9 cellular contexts compared by ENCODE assay signal in genomic region chr14:55053500-55053899, GRCh38. TPM values are rescaled to one million over a fixed set of nuclear protein-coding genes. Genes with fewer than 3 reads are reported as not detected.
DNase-seq lines count a peak whose midpoint lies in the region; ATAC-seq and TF ChIP-seq lines count a peak whose summit lies in the region.
"Had no signal": no experiment of that assay in that cellular context is flagged by ENCODE, and none has a peak within 500 bp of the region (broad histone marks: within the 10 kb centered on the region; RNA-seq: fewer than 3 reads in every experiment).

No MANE protein-coding gene starts in this region.

- no peaks in the 10 kb centered on the region for H3K9me3 ChIP-seq in iPS-15b (ENCODE audit: control insufficient read depth, insufficient read depth, low read length)
- no peaks in the 10 kb centered on the region for H3K9me3 ChIP-seq in lower lobe of right lung
- no peaks in the 10 kb centered on the region for H3K9me3 ChIP-seq in right atrium auricular region

- POLR2A ChIA-PET in activated CD8-positive, alpha-beta T cell treated with anti-CD3 and anti-CD28 coated beads for 36 hours (lab: Charles Lee) = interaction anchor here (0.8 to 3.4 kb wide), 6 partner anchors 8 to 151 kb away, joined by 3 to 61 read pairs (median 4); partner anchors contain the start of genes SOCS4 and WDHD1

- H3K4me3 ChIP-seq in iPS-15b (ENCODE audit: low read depth, low read length) (peak overlapping the region; percentile 99), lower lobe of right lung (no peak overlapping the region), right atrium auricular region (no peak overlapping the region)

- no peak overlapping the region for H3K27ac ChIP-seq in lower lobe of right lung
- no peak overlapping the region for H3K27ac ChIP-seq in right atrium auricular region

- CTCF ChIA-PET in activated CD8-positive, alpha-beta T cell treated with anti-CD3 and anti-CD28 coated beads for 36 hours (lab: Charles Lee) = interaction anchor here (0.8 to 1.4 kb wide), 3 partner anchors 13 to 393 kb away, joined by 3 to 5 read pairs (median 4); no protein-coding TSS in a partner anchor

- H3K4me3 Mint-ChIP-seq in activated T-cell treated with anti-CD3 and anti-CD28 coated beads, Interleukin-2, amount 50 U/mL, for 72 hours = peak overlapping the region; percentile 84 to 97
- peak overlapping the region; percentile 85 for H3K4me3 Mint-ChIP-seq in activated CD8-positive, alpha-beta T cell treated with anti-CD3 and anti-CD28 coated beads for 36 hours
- H3K4me3 Mint-ChIP-seq in stimulated activated naive CD8-positive, alpha-beta T cell treated with anti-CD3 and anti-CD28 coated beads, Interleukin-15, amount 100 ng/mL, for 72 hours = peak overlapping the region; percentile 67 to 96

- TF ChIP-seq CTCF in activated CD8-positive, alpha-beta T cell treated with anti-CD3 and anti-CD28 coated beads for 36 hours (IDR thresholded peaks at IDR 0.05) = no peak
- TF ChIP-seq CTCF in lower lobe of right lung (IDR thresholded peaks at IDR 0.05) (no peak), right atrium auricular region (IDR thresholded peaks at IDR 0.05) (no peak)

- intact Hi-C loops in activated CD8-positive, alpha-beta T cell treated with anti-CD3 and anti-CD28 coated beads for 36 hours (cut with micrococcal nuclease) = no loop called here
- intact Hi-C loops in lower lobe of right lung (cut with DNase I) = no loop called here

- H3K9ac ChIP-seq in iPS-15b (ENCODE audit: low read depth, low read length) = no peak overlapping the region

- no peak for ATAC-seq in activated T-cell treated with anti-CD3 and anti-CD28 coated beads, Interleukin-2, amount 50 U/mL, for 72 hours (replicated peaks in 1 of 2)
- no peak for ATAC-seq in activated CD8-positive, alpha-beta T cell treated with anti-CD3 and anti-CD28 coated beads for 36 hours
- no peak for ATAC-seq in stimulated activated naive CD8-positive, alpha-beta T cell treated with anti-CD3 and anti-CD28 coated beads, Interleukin-15, amount 100 ng/mL, for 72 hours
- ATAC-seq in GM18867 (IDR thresholded peaks at IDR 0.05; ENCODE audit: unreplicated experiment) (no peak), lower lobe of right lung (no peak)

- H3K27me3 ChIP-seq in iPS-15b (ENCODE audit: control insufficient read depth, insufficient read depth, low read length) (no peaks in the 10 kb centered on the region), lower lobe of right lung (ENCODE audit: low read depth) (no peaks in the 10 kb centered on the region), right atrium auricular region (no peaks in the 10 kb centered on the region)

- DNase-seq in activated T-cell treated with anti-CD3 and anti-CD28 coated beads, Interleukin-2, amount 50 U/mL, for 72 hours = no peak
- DNase-seq in activated T-cell treated with anti-CD3 and anti-CD28 coated beads, Interleukin-2, amount 50 U/mL, for 1 hour = no peak
- no peak for DNase-seq in activated CD8-positive, alpha-beta T cell treated with anti-CD3 and anti-CD28 coated beads for 36 hours
- DNase-seq in stimulated activated naive CD8-positive, alpha-beta T cell treated with anti-CD3 and anti-CD28 coated beads, Interleukin-15, amount 100 ng/mL, for 72 hours = no peak
- DNase-seq in lower lobe of right lung (no peak), right atrium auricular region (ENCODE audit: low spot score) (no peak)
- DNase-seq: C1 segment of cervical spinal cord had no signal

- no peaks in the 10 kb centered on the region for H3K27me3 Mint-ChIP-seq in activated T-cell treated with anti-CD3 and anti-CD28 coated beads, Interleukin-2, amount 50 U/mL, for 72 hours (ENCODE audit: low read depth)
- no peaks in the 10 kb centered on the region for H3K27me3 Mint-ChIP-seq in activated CD8-positive, alpha-beta T cell treated with anti-CD3 and anti-CD28 coated beads for 36 hours
- H3K27me3 Mint-ChIP-seq in stimulated activated naive CD8-positive, alpha-beta T cell treated with anti-CD3 and anti-CD28 coated beads, Interleukin-15, amount 100 ng/mL, for 72 hours = no peaks in the 10 kb centered on the region

- H3K9me3 Mint-ChIP-seq in activated T-cell treated with anti-CD3 and anti-CD28 coated beads, Interleukin-2, amount 50 U/mL, for 72 hours = no peaks in the 10 kb centered on the region
- H3K9me3 Mint-ChIP-seq in activated CD8-positive, alpha-beta T cell treated with anti-CD3 and anti-CD28 coated beads for 36 hours = no peaks in the 10 kb centered on the region
- no peaks in the 10 kb centered on the region for H3K9me3 Mint-ChIP-seq in stimulated activated naive CD8-positive, alpha-beta T cell treated with anti-CD3 and anti-CD28 coated beads, Interleukin-15, amount 100 ng/mL, for 72 hours

- H3K4me1 Mint-ChIP-seq in activated T-cell treated with anti-CD3 and anti-CD28 coated beads, Interleukin-2, amount 50 U/mL, for 72 hours (ENCODE audit: low read depth) = peaks cover 41% of the 10 kb centered on the region
- peaks cover 41% of the 10 kb centered on the region for H3K4me1 Mint-ChIP-seq in activated CD8-positive, alpha-beta T cell treated with anti-CD3 and anti-CD28 coated beads for 36 hours (ENCODE audit: low read depth)
- peaks cover 42% of the 10 kb centered on the region for H3K4me1 Mint-ChIP-seq in stimulated activated naive CD8-positive, alpha-beta T cell treated with anti-CD3 and anti-CD28 coated beads, Interleukin-15, amount 100 ng/mL, for 72 hours

- peaks cover 3% of the 10 kb centered on the region for H3K36me3 ChIP-seq in iPS-15b (ENCODE audit: control insufficient read depth, insufficient read depth, low read length)
- H3K36me3 ChIP-seq in lower lobe of right lung = peaks cover 16% of the 10 kb centered on the region
- H3K36me3 ChIP-seq in right atrium auricular region = peaks cover 3% of the 10 kb centered on the region

- peak overlapping the region; percentile 66 for H3K27ac Mint-ChIP-seq in activated T-cell treated with anti-CD3 and anti-CD28 coated beads, Interleukin-2, amount 50 U/mL, for 72 hours
- peak overlapping the region; percentile 30 for H3K27ac Mint-ChIP-seq in activated CD8-positive, alpha-beta T cell treated with anti-CD3 and anti-CD28 coated beads for 36 hours
- peak overlapping the region in 1 of 2 donors; percentile 77 for H3K27ac Mint-ChIP-seq in stimulated activated naive CD8-positive, alpha-beta T cell treated with anti-CD3 and anti-CD28 coated beads, Interleukin-15, amount 100 ng/mL, for 72 hours

- H3K36me3 Mint-ChIP-seq in activated T-cell treated with anti-CD3 and anti-CD28 coated beads, Interleukin-2, amount 50 U/mL, for 72 hours (ENCODE audit: insufficient read depth in 2 of 2) = peaks cover 4 to 13% of the 10 kb centered on the region in 2 donors
- H3K36me3 Mint-ChIP-seq in activated CD8-positive, alpha-beta T cell treated with anti-CD3 and anti-CD28 coated beads for 36 hours (ENCODE audit: low read depth) = peaks cover 42% of the 10 kb centered on the region

- H3K4me1 ChIP-seq in iPS-15b (ENCODE audit: control insufficient read depth, insufficient read depth, low read length) (peaks cover 7% of the 10 kb centered on the region), lower lobe of right lung (peaks cover 39% of the 10 kb centered on the region), right atrium auricular region (peaks cover 0 to 40% of the 10 kb centered on the region in 2 donors)

RNA-seq across cellular contexts. Expression of gene MAPK1IP1L, which starts 2.1 kb away (rescaled TPM):
- total RNA-seq in activated T-cell treated with anti-CD3 and anti-CD28 coated beads, Interleukin-2, amount 50 U/mL, for 72 hours = 10 to 100 TPM; 90.9 to 91.4 TPM
- 100 to 1,000 TPM in 1 of 2 experiments, 10 to 100 TPM in 1; 89.3 to 105 TPM for total RNA-seq in activated CD8-positive, alpha-beta T cell treated with anti-CD3 and anti-CD28 coated beads for 36 hours
- 72.4 TPM for total RNA-seq in lower lobe of right lung
- 100 to 1,000 TPM in 1 of 2 donors, 10 to 100 TPM in 1; 81.2 to 111 TPM for total RNA-seq in right atrium auricular region

RNA-seq across cellular contexts. Expression of gene SOCS4, which starts 26.5 kb away (rescaled TPM):
- 10 to 100 TPM; 25.9 to 27.0 TPM for total RNA-seq in activated T-cell treated with anti-CD3 and anti-CD28 coated beads, Interleukin-2, amount 50 U/mL, for 72 hours
- 10 to 100 TPM; 19.8 to 20.8 TPM for total RNA-seq in activated CD8-positive, alpha-beta T cell treated with anti-CD3 and anti-CD28 coated beads for 36 hours
- 17.9 TPM for total RNA-seq in lower lobe of right lung
- 10 to 100 TPM; 13.1 to 13.6 TPM for total RNA-seq in right atrium auricular region

RNA-seq across cellular contexts. Expression of gene WDHD1, which starts 26.6 kb away (rescaled TPM):
- 10 to 100 TPM; 43.7 to 50.7 TPM for total RNA-seq in activated T-cell treated with anti-CD3 and anti-CD28 coated beads, Interleukin-2, amount 50 U/mL, for 72 hours
- 10 to 100 TPM; 59.8 to 68.4 TPM for total RNA-seq in activated CD8-positive, alpha-beta T cell treated with anti-CD3 and anti-CD28 coated beads for 36 hours
- total RNA-seq in lower lobe of right lung (3.5 TPM), right atrium auricular region (under 1 TPM; 0.59 to 0.94 TPM)
